8 cellular contexts compared by ENCODE assay signal in genomic region chr5:172788771-172789686, GRCh38. TPM values are rescaled to one million over a fixed set of nuclear protein-coding genes. Genes with fewer than 3 reads are reported as not detected.
DNase-seq lines count a peak whose midpoint lies in the region; ATAC-seq and TF ChIP-seq lines count a peak whose summit lies in the region.

No MANE protein-coding gene starts in this region.

- H3K27me3 ChIP-seq in neural progenitor cell, result no peaks in the 10 kb centered on the region

- DNase-seq in Right ventricle myocardium inferior (ENCODE audit: missing footprints) (peak; percentile 81), cardiac septum (ENCODE audit: low spot score) (no peak), fibroblast of peridontal ligament (ENCODE audit: extremely low read depth) (peak; percentile 47), neural progenitor cell (ENCODE audit: low spot score) (no peak), DMS114 treated with DMSO at 0.1 percent for 48 hours (lab: John Stamatoyannopoulos, UW; ENCODE audit: unreplicated experiment) (no peak), NCI-H2171 treated with DMSO at 0.1 percent for 48 hours (lab: John Stamatoyannopoulos, UW) (no peak), hepatic stellate cell (ENCODE audit: low spot score) (no peak)
- DNase-seq in activated CD4-positive, CD25-positive, alpha-beta regulatory T cell (lab: John Stamatoyannopoulos, UW), result no peak

- no peak overlapping the region for H3K4me3 Mint-ChIP-seq in neural progenitor cell

- peak; percentile 75 for ATAC-seq in Right ventricle myocardium inferior

- no peaks in the 10 kb centered on the region for H3F3A ChIP-seq in neural progenitor cell (ENCODE audit: low read depth)

- H3K79me2 ChIP-seq in neural progenitor cell (ENCODE audit: low read depth), result no peaks in the 10 kb centered on the region

- H3K36me3 Mint-ChIP-seq in neural progenitor cell, result no peaks in the 10 kb centered on the region

- H3K27ac ChIP-seq in neural progenitor cell, result no peak overlapping the region

- no peak for TF ChIP-seq CTCF in neural progenitor cell (IDR thresholded peaks at IDR 0.05)

- H2AFZ ChIP-seq in neural progenitor cell (replicated peaks), result peak overlapping the region; percentile 40

- no peaks in the 10 kb centered on the region for H4K20me1 ChIP-seq in neural progenitor cell (ENCODE audit: low read depth)

- H3K9me3 ChIP-seq in neural progenitor cell (ENCODE audit: low read depth), result no peaks in the 10 kb centered on the region

- no peak overlapping the region for H3K4me2 ChIP-seq in neural progenitor cell

- intact Hi-C loops in Right ventricle myocardium inferior (cut with DNase I), result no loop called here
- intact Hi-C loops in cardiac septum (cut with DNase I), result no loop called here

- H3K27ac Mint-ChIP-seq in neural progenitor cell, result peak overlapping the region; percentile 46

- no peak overlapping the region for H3K4me3 ChIP-seq in neural progenitor cell

- H3K4me1 ChIP-seq in neural progenitor cell, result peaks cover 8% of the 10 kb centered on the region

- no peaks in the 10 kb centered on the region for H3K9me3 Mint-ChIP-seq in neural progenitor cell

- H3K36me3 ChIP-seq in neural progenitor cell, result no peaks in the 10 kb centered on the region

- H3K4me1 Mint-ChIP-seq in neural progenitor cell, result peaks cover 17% of the 10 kb centered on the region

- H3K9ac ChIP-seq in neural progenitor cell, result no peak overlapping the region

- peaks cover 6% of the 10 kb centered on the region for H3K27me3 Mint-ChIP-seq in neural progenitor cell (ENCODE audit: insufficient read depth, low read depth)

RNA-seq across cellular contexts. Expression of gene DUSP1, which starts 18.0 kb away (rescaled TPM):
- total RNA-seq in Right ventricle myocardium inferior (103 TPM), cardiac septum (49.9 TPM), neural progenitor cell (ENCODE audit: low replicate concordance) (4.2 and 12.8 TPM in 2 replicates)

RNA-seq across cellular contexts. Expression of gene ERGIC1, which starts 45.0 kb away (rescaled TPM):
- total RNA-seq in Right ventricle myocardium inferior, result 74.8 TPM
- total RNA-seq in cardiac septum, result 76.9 TPM
- 28.7 and 50.8 TPM in 2 replicates for total RNA-seq in neural progenitor cell (ENCODE audit: low replicate concordance)

Comparison
In these comparisons a context has a peak if more than half of its experiments do, and no peak if none do; other contexts are left out.
1. DNase-seq: peak in Right ventricle myocardium inferior (single experiment) and fibroblast of peridontal ligament (single experiment); none in cardiac septum (single experiment), neural progenitor cell (single experiment), DMS114 treated with DMSO at 0.1 percent for 48 hours (single experiment), NCI-H2171 treated with DMSO at 0.1 percent for 48 hours (single experiment), activated CD4-positive, CD25-positive, alpha-beta regulatory T cell (0 of 4) and hepatic stellate cell (single experiment).